8 cellular contexts compared by ENCODE assay signal in the genomic region with DNA sequence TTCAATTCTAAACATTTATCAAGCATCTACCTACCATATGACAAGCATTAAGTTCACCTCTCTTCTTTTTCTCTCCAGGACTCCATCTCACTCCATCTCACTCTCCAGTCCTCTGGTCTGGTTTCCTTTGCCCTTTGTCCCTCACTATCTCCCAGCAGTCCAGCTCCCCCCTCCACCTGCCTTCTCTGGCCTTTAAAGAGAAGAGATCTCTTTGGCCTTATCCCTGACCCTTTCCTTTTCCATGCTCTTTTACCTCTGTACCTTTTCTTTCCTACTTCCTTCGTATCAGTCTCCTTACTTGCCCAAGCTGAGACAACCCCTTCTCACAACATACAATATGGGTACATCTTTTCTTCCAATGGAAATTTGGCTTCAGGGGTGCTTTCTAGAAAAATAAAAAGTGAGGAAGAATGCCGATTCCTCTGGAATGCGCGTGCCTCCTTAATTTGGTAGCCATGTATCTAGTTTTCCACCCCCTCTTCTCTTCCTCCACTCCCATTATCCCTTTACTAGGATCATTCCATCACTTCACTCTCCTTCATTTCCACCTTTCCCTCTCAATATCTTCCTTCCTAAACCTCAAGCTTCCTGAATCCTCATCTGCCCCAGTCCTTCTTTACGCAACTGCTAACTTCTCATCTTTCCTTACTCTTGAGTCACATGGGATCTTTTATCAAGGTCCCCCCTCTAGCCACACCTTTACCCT. TPM values are rescaled to one million over a fixed set of nuclear protein-coding genes. Genes with fewer than 3 reads are reported as not detected.
DNase-seq lines count a peak whose midpoint lies in the region; ATAC-seq and TF ChIP-seq lines count a peak whose summit lies in the region.

No MANE protein-coding gene starts in this region.

- H2BK12ac ChIP-seq in mesenchymal stem cell (ENCODE audit: low read length in 2 of 2): no peak overlapping the region

- peaks cover 0 to 4% (median 0%) of the 10 kb centered on the region in 3 donors for H3K27me3 Mint-ChIP-seq in CD14-positive monocyte (ENCODE audit: low read depth in 3 of 3)

- H3K4me3 ChIP-seq in LNCaP clone FGC (ENCODE audit: low read depth, low read length) (peak overlapping the region; percentile 99), breast epithelium (peak overlapping the region; percentile 72 to 91 (median 91)), mesenchymal stem cell (ENCODE audit: insufficient read depth in 1 of 2, low read depth in 1 of 2, low read length in 2 of 2) (peak overlapping the region in 1 of 2 experiments; percentile 99), vagina (peak overlapping the region; percentile 81 to 93)

- no peaks in the 10 kb centered on the region for H3K27me3 ChIP-seq in breast epithelium
- no peaks in the 10 kb centered on the region for H3K27me3 ChIP-seq in mesenchymal stem cell (ENCODE audit: control insufficient read depth in 1 of 2, insufficient read depth in 1 of 2, low read length in 2 of 2)
- no peaks in the 10 kb centered on the region for H3K27me3 ChIP-seq in vagina

- H3K4me3 Mint-ChIP-seq in CD14-positive monocyte: peak overlapping the region; percentile 90 to 98

- no peaks in the 10 kb centered on the region for H3K9me3 Mint-ChIP-seq in CD14-positive monocyte

- H2AFZ ChIP-seq in mesenchymal stem cell (ENCODE audit: low read depth, low read length): no peak overlapping the region

- H3K18ac ChIP-seq in mesenchymal stem cell (ENCODE audit: low read depth in 1 of 2, low read length in 2 of 2): peak overlapping the region; percentile 58 to 90

- H3K36me3 ChIP-seq in breast epithelium (no peaks in the 10 kb centered on the region), mesenchymal stem cell (ENCODE audit: control insufficient read depth in 1 of 2, insufficient read depth in 2 of 2, low read depth in 1 of 2, low read length in 2 of 2) (peaks cover 17 to 18% of the 10 kb centered on the region in 2 experiments), vagina (peaks cover 0 to 10% of the 10 kb centered on the region in 2 donors)

- H4K8ac ChIP-seq in mesenchymal stem cell (ENCODE audit: low read length): peak overlapping the region; percentile 94

- no peak overlapping the region for H2BK15ac ChIP-seq in mesenchymal stem cell (ENCODE audit: low read depth, poor library complexity, severe bottlenecking)

- no peak overlapping the region for H3K14ac ChIP-seq in mesenchymal stem cell (ENCODE audit: low read length in 2 of 2)

- H3K27ac Mint-ChIP-seq in CD14-positive monocyte: peak overlapping the region; percentile 96 to 100 (median 100)

- peak overlapping the region; percentile 16 for H4K91ac ChIP-seq in mesenchymal stem cell (ENCODE audit: low read length)

- peaks cover 0 to 34% of the 10 kb centered on the region in 2 donors for H3K4me1 ChIP-seq in breast epithelium
- peaks cover 20% of the 10 kb centered on the region for H3K4me1 ChIP-seq in mesenchymal stem cell (ENCODE audit: control insufficient read depth, insufficient read depth, low read depth, low read length)
- H3K4me1 ChIP-seq in vagina: peaks cover 45% of the 10 kb centered on the region

- H3K23ac ChIP-seq in mesenchymal stem cell (ENCODE audit: low read length in 2 of 2): no peak overlapping the region

- H3K9me3 ChIP-seq in breast epithelium (no peaks in the 10 kb centered on the region), mesenchymal stem cell (ENCODE audit: control insufficient read depth, low read length) (no peaks in the 10 kb centered on the region), vagina (no peaks in the 10 kb centered on the region)

- no peak for TF ChIP-seq CTCF in CD14-positive monocyte (IDR thresholded peaks at IDR 0.05)
- no peak for TF ChIP-seq CTCF in LNCaP clone FGC (IDR thresholded peaks at IDR 0.05; ENCODE audit: control insufficient read depth, extremely low read depth, insufficient read depth)
- no peak for TF ChIP-seq CTCF in breast epithelium (IDR thresholded peaks at IDR 0.05)
- no peak for TF ChIP-seq CTCF in vagina (IDR thresholded peaks at IDR 0.05)

- H3K9ac ChIP-seq in mesenchymal stem cell (ENCODE audit: low read length): peak overlapping the region; percentile 92

- peaks cover 36% of the 10 kb centered on the region for H3K79me1 ChIP-seq in mesenchymal stem cell (replicated peaks; ENCODE audit: low read length, poor library complexity, severe bottlenecking)

- H3K36me3 Mint-ChIP-seq in CD14-positive monocyte: peaks cover 16 to 18% of the 10 kb centered on the region in 2 donors

- H3K4me1 Mint-ChIP-seq in CD14-positive monocyte: peaks cover 75% of the 10 kb centered on the region

- ATAC-seq in HG03520 (IDR thresholded peaks at IDR 0.05; ENCODE audit: unreplicated experiment): no peak

- H2AK5ac ChIP-seq in mesenchymal stem cell (ENCODE audit: low read length, severe bottlenecking): peak overlapping the region; percentile 51

- H3K4ac ChIP-seq in mesenchymal stem cell (ENCODE audit: low read depth in 1 of 2, low read length in 2 of 2): peak overlapping the region; percentile 10 to 77

- DNase-seq in CD14-positive monocyte (ENCODE audit: low spot score) (no peak), LNCaP clone FGC (ENCODE audit: low read depth) (no peak), breast epithelium (ENCODE audit: low spot score in 2 of 2) (no peak), mesenchymal stem cell (peak; percentile 84), vagina (ENCODE audit: extremely low spot score in 2 of 2) (no peak), cortex of kidney (lab: John Stamatoyannopoulos, UW) (no peak), hepatic stellate cell (ENCODE audit: low spot score) (no peak)

- H2BK120ac ChIP-seq in mesenchymal stem cell (ENCODE audit: low read depth, low read length): peak overlapping the region; percentile 36

- H3K27ac ChIP-seq in breast epithelium (peak overlapping the region; percentile 95 to 98), mesenchymal stem cell (ENCODE audit: low read length, poor library complexity, severe bottlenecking) (peak overlapping the region; percentile 99), vagina (peak overlapping the region; percentile 95)

- no peak overlapping the region for H2BK5ac ChIP-seq in mesenchymal stem cell (ENCODE audit: low read depth, low read length, poor library complexity, severe bottlenecking)

- 24% methylated on average over 5 of the region's 5 CpGs for WGBS in mesenchymal stem cell

- intact Hi-C loops in CD14-positive monocyte (cut with micrococcal nuclease) (loop anchor here (1.0 to 5.0 kb wide), 2 partner anchors 28 to 54 kb away; no protein-coding TSS in a partner anchor), breast epithelium (cut with DNase I; ENCODE audit: low total_unique reads) (no loop called here), vagina (cut with DNase I) (loop anchor here (10.0 kb wide), 1 partner anchor 52 kb away; a partner anchor contains a TSS)

- H3K4me2 ChIP-seq in mesenchymal stem cell (ENCODE audit: low read length, poor library complexity, severe bottlenecking): peak overlapping the region; percentile 85

- no peak for TF ChIP-seq POLR2A in breast epithelium (IDR thresholded peaks at IDR 0.05)
- peak in 1 of 2 donors; percentile 7 for TF ChIP-seq POLR2A in vagina (IDR thresholded peaks at IDR 0.05)

RNA-seq across cellular contexts. Expression of a gene that starts 0.7 kb away (rescaled TPM):
- 10 to 100 TPM in 1 of 2 donors, 1 to 10 TPM in 1; 9.9 to 11.3 TPM for polyA plus RNA-seq in CD14-positive monocyte
- total RNA-seq in breast epithelium (10 to 100 TPM; 25.8 to 33.8 (median 30.6) TPM), vagina (35.1 TPM)
- 85.8 TPM for polyA plus RNA-seq in mesenchymal stem cell (2013, experiment 1 of 2)
- polyA plus RNA-seq in mesenchymal stem cell (2013, experiment 2 of 2): 83.8 TPM

RNA-seq across cellular contexts. Expression of a gene that starts 1.6 kb away (rescaled TPM):
- 100 to 1,000 TPM in 1 of 2 donors, 10 to 100 TPM in 1; 83.5 to 108 TPM for polyA plus RNA-seq in CD14-positive monocyte
- total RNA-seq in breast epithelium: 10 to 100 TPM; 56.3 to 78.0 (median 70.5) TPM
- polyA plus RNA-seq in mesenchymal stem cell (2013, experiment 1 of 2): 45.5 TPM
- 46.5 TPM for polyA plus RNA-seq in mesenchymal stem cell (2013, experiment 2 of 2)
- 48.4 TPM for total RNA-seq in vagina

RNA-seq across cellular contexts. Expression of a gene that starts 7.4 kb away (rescaled TPM):
- under 1 TPM in 1 of 2 donors, not detected in 1; 0.60 TPM for polyA plus RNA-seq in CD14-positive monocyte
- total RNA-seq in breast epithelium (1 to 10 TPM; 1.3 to 2.6 (median 1.8) TPM), vagina (8.1 TPM)
- polyA plus RNA-seq in mesenchymal stem cell (2013, experiment 1 of 2): 6.5 TPM
- polyA plus RNA-seq in mesenchymal stem cell (2013, experiment 2 of 2): 6.1 TPM

RNA-seq across cellular contexts. Expression of a gene that starts 12.2 kb away (rescaled TPM):
- under 1 TPM in 1 of 2 donors, not detected in 1; 0.22 TPM for polyA plus RNA-seq in CD14-positive monocyte
- 10 to 100 TPM; 10.2 to 19.6 (median 11.8) TPM for total RNA-seq in breast epithelium
- polyA plus RNA-seq in mesenchymal stem cell (2013, experiment 1 of 2): 16.8 TPM
- 16.9 TPM for polyA plus RNA-seq in mesenchymal stem cell (2013, experiment 2 of 2)
- 13.3 TPM for total RNA-seq in vagina

RNA-seq across cellular contexts. Expression of a gene that starts 13.4 kb away (rescaled TPM):
- polyA plus RNA-seq in CD14-positive monocyte: 1 to 10 TPM; 1.9 to 4.0 TPM
- 10 to 100 TPM; 32.3 to 61.6 (median 48.5) TPM for total RNA-seq in breast epithelium
- 81.5 TPM for polyA plus RNA-seq in mesenchymal stem cell (2013, experiment 1 of 2)
- 78.7 TPM for polyA plus RNA-seq in mesenchymal stem cell (2013, experiment 2 of 2)
- total RNA-seq in vagina: 49.4 TPM
